9 cellular contexts compared by ENCODE assay signal in genomic region chr11:75338516-75339218, GRCh38. TPM values are rescaled to one million over a fixed set of nuclear protein-coding genes. Genes with fewer than 3 reads are reported as not detected.
A peak's percentile ranks its signal among the peaks of the same experiment; 100 is the strongest.
DNase-seq lines count a peak whose midpoint lies in the region; ATAC-seq, FAIRE-seq and TF ChIP-seq lines count a peak whose summit lies in the region.
"Had no signal": no experiment of that assay in that cellular context is flagged by ENCODE, and none has a peak within 500 bp of the region (broad histone marks: within the 10 kb centered on the region; RNA-seq: fewer than 3 reads in every experiment).

No MANE protein-coding gene starts in this region.

- ATAC-seq in CD4-positive, CD25-positive, alpha-beta regulatory T cell (ENCODE audit: low read depth in 2 of 2): no peak

- TF ChIP-seq POLR2A in erythroblast (IDR thresholded peaks at IDR 0.05; ENCODE audit: low read length): no peak

- H3K4me3 ChIP-seq in CD4-positive, CD25-positive, alpha-beta regulatory T cell (ENCODE audit: low read depth, low read length): peak overlapping the region; percentile 18

- H3K4me3 Mint-ChIP-seq in CD4-positive, CD25-positive, alpha-beta regulatory T cell: peak overlapping the region; percentile 40 to 81 (median 45)
- no peak overlapping the region for H3K4me3 Mint-ChIP-seq in osteocyte (ENCODE audit: unreplicated experiment)

- no peak for FAIRE-seq in GM19239 (lab: Jason Lieb, UNC)

- H3K27ac Mint-ChIP-seq in CD4-positive, CD25-positive, alpha-beta regulatory T cell: peak overlapping the region; percentile 89 to 98 (median 89)
- H3K27ac Mint-ChIP-seq in osteocyte (ENCODE audit: unreplicated experiment): peak overlapping the region; percentile 90

- peak overlapping the region; percentile 39 for H3K27ac ChIP-seq in CD4-positive, CD25-positive, alpha-beta regulatory T cell (ENCODE audit: insufficient read depth, low read length, poor library complexity, severe bottlenecking)

- H3K36me3 ChIP-seq in CD4-positive, CD25-positive, alpha-beta regulatory T cell (ENCODE audit: control insufficient read depth, insufficient read depth, low read length): no peaks in the 10 kb centered on the region

- DNase-seq in CD4-positive, CD25-positive, alpha-beta regulatory T cell: no peak
- DNase-seq in NCI-H1694 treated with DMSO at 0.1 percent for 48 hours (lab: John Stamatoyannopoulos, UW): peak; percentile 49
- peak; percentile 57 to 73 for DNase-seq in erythroblast (lab: John Stamatoyannopoulos, UW)
- no peak for DNase-seq in osteocyte (ENCODE audit: extremely low spot score, unreplicated experiment)
- DNase-seq in H4 (ENCODE audit: low spot score): no peak
- no peak for DNase-seq in A172 (ENCODE audit: low spot score)
- no peak for DNase-seq in GM19239 (ENCODE audit: insufficient read length, low spot score)
- no peak for DNase-seq in GM10266 (ENCODE audit: extremely low spot score)
- DNase-seq: mammary epithelial cell had no signal

- H3K9me3 ChIP-seq in CD4-positive, CD25-positive, alpha-beta regulatory T cell (ENCODE audit: control insufficient read depth in 2 of 2, low read length in 2 of 2): no peaks in the 10 kb centered on the region

- no peaks in the 10 kb centered on the region for H3K9me3 Mint-ChIP-seq in CD4-positive, CD25-positive, alpha-beta regulatory T cell
- H3K9me3 Mint-ChIP-seq in osteocyte (ENCODE audit: unreplicated experiment): no peaks in the 10 kb centered on the region

- H3K4me1 ChIP-seq in CD4-positive, CD25-positive, alpha-beta regulatory T cell (ENCODE audit: control insufficient read depth, insufficient read depth, low read length, poor library complexity, severe bottlenecking): peaks cover 51% of the 10 kb centered on the region

- TF ChIP-seq CTCF in osteocyte (IDR thresholded peaks at IDR 0.05) (no peak), GM10266 (IDR thresholded peaks at IDR 0.05; ENCODE audit: control insufficient read depth, insufficient read depth, low read depth, missing control alignments) (no peak)

- H3K27me3 Mint-ChIP-seq in CD4-positive, CD25-positive, alpha-beta regulatory T cell: no peaks in the 10 kb centered on the region
- no peaks in the 10 kb centered on the region for H3K27me3 Mint-ChIP-seq in osteocyte (ENCODE audit: unreplicated experiment)

- H3K27me3 ChIP-seq in CD4-positive, CD25-positive, alpha-beta regulatory T cell (ENCODE audit: control insufficient read depth, insufficient read depth, low read length): no peaks in the 10 kb centered on the region

- peaks cover 8 to 83% (median 66%) of the 10 kb centered on the region in 4 donors for H3K4me1 Mint-ChIP-seq in CD4-positive, CD25-positive, alpha-beta regulatory T cell
- H3K4me1 Mint-ChIP-seq in osteocyte (ENCODE audit: unreplicated experiment): peaks cover 76% of the 10 kb centered on the region

- peaks cover 3% of the 10 kb centered on the region for H3K36me3 Mint-ChIP-seq in CD4-positive, CD25-positive, alpha-beta regulatory T cell
- no peaks in the 10 kb centered on the region for H3K36me3 Mint-ChIP-seq in osteocyte (ENCODE audit: unreplicated experiment)

RNA-seq across cellular contexts. Expression of gene ARRB1, which starts 12.8 kb away (rescaled TPM):
- 36.1 TPM for total RNA-seq in CD4-positive, CD25-positive, alpha-beta regulatory T cell
- 1 to 10 TPM; 5.1 to 8.0 (median 5.8) TPM for polyA plus RNA-seq in CD4-positive, CD25-positive, alpha-beta regulatory T cell
- total RNA-seq in osteocyte: 11.3 and 13.2 TPM in 2 replicates
- 7.3 and 9.3 TPM in 2 replicates for total RNA-seq in H4 (2014; rRNA removed; shearing (Covaris generic))
- total RNA-seq in A172 (2014; rRNA removed; shearing (Covaris generic)): 18.4 and 22.2 TPM in 2 replicates

Comparison
In these comparisons a context has a peak if more than half of its experiments do, and no peak if none do; other contexts are left out.
1. DNase-seq: peak in NCI-H1694 treated with DMSO at 0.1 percent for 48 hours (single experiment) and erythroblast (2 of 2); none in CD4-positive, CD25-positive, alpha-beta regulatory T cell (0 of 3), osteocyte (single experiment), H4 (single experiment), A172 (single experiment), GM19239 (single experiment) and GM10266 (single experiment).